In genomic region chr1:184419734-184420161, GRCh38 we compare ENCODE assay signal across 16 cellular contexts. TPM values are rescaled to one million over a fixed set of nuclear protein-coding genes. Genes with fewer than 3 reads are reported as not detected.
A peak's percentile ranks its signal among the peaks of the same experiment; 100 is the strongest.
DNase-seq lines count a peak whose midpoint lies in the region; ATAC-seq, FAIRE-seq and TF ChIP-seq lines count a peak whose summit lies in the region.
"Had no signal": no experiment of that assay in that cellular context is flagged by ENCODE, and none has a peak within 500 bp of the region (broad histone marks: within the 10 kb centered on the region; RNA-seq: fewer than 3 reads in every experiment).

No MANE protein-coding gene starts in this region.

- H3K27me3 ChIP-seq in astrocyte (ENCODE audit: insufficient read depth, low read length) = no peaks in the 10 kb centered on the region
- H3K27me3 ChIP-seq in H7 (ENCODE audit: control insufficient read depth, insufficient read depth, low read length) = no peaks in the 10 kb centered on the region
- H3K27me3 ChIP-seq in CD4-positive, alpha-beta memory T cell (ENCODE audit: insufficient read depth, low read length) = no peaks in the 10 kb centered on the region
- no peaks in the 10 kb centered on the region for H3K27me3 ChIP-seq in aorta (ENCODE audit: control insufficient read depth in 1 of 2, insufficient read depth in 2 of 2, low read length in 1 of 2)
- H3K27me3 ChIP-seq: tibial artery had no signal

- FAIRE-seq in astrocyte (lab: Jason Lieb, UNC) = no peak
- FAIRE-seq: GM19239, TTC549 had no signal

- H3K4me3 ChIP-seq in astrocyte (ENCODE audit: insufficient read depth, low read depth, low read length) (no peak overlapping the region), H7 (ENCODE audit: insufficient read depth, low read depth, low read length) (no peak overlapping the region), aorta (ENCODE audit: low read length in 2 of 2) (no peak overlapping the region)
- no peak overlapping the region for H3K4me3 ChIP-seq in CD4-positive, alpha-beta memory T cell (ENCODE audit: low read length in 2 of 2)
- H3K4me3 ChIP-seq: tibial artery had no signal

- H3K27me3 Mint-ChIP-seq in natural killer cell (ENCODE audit: low read depth in 2 of 2) (no peaks in the 10 kb centered on the region), astrocyte (ENCODE audit: low read depth, unreplicated experiment) (no peaks in the 10 kb centered on the region)
- H3K27me3 Mint-ChIP-seq in natural killer cell treated with Interleukin-12 subunit alpha and Interleukin-12 subunit beta and Interleukin-15 and Interleukin-18, amount 100 ng/mL, for 72 hours = no peaks in the 10 kb centered on the region
- peaks cover 5 to 22% of the 10 kb centered on the region in 2 donors for H3K27me3 Mint-ChIP-seq in CD4-positive, alpha-beta memory T cell

- no peaks in the 10 kb centered on the region for H3K9me3 ChIP-seq in astrocyte (ENCODE audit: insufficient read depth, low read depth, low read length)
- H3K9me3 ChIP-seq in CD4-positive, alpha-beta memory T cell (ENCODE audit: control insufficient read depth in 1 of 2, low read length in 2 of 2) = no peaks in the 10 kb centered on the region
- H3K9me3 ChIP-seq in aorta (ENCODE audit: control insufficient read depth, low read length) = no peaks in the 10 kb centered on the region
- H3K9me3 ChIP-seq: tibial artery had no signal

- intact Hi-C loops in natural killer cell (cut with micrococcal nuclease) = loop anchor here (5.0 kb wide), 1 partner anchor 33 kb away; no protein-coding TSS in a partner anchor
- intact Hi-C loops in left colon (cut with DNase I, micrococcal nuclease) = no loop called here
- intact Hi-C loops in CD4-positive, alpha-beta memory T cell (cut with micrococcal nuclease) = no loop called here
- intact Hi-C loops in aorta (cut with DNase I) = no loop called here

- CTCF ChIA-PET in CD4-positive, alpha-beta memory T cell (lab: Charles Lee; ENCODE audit: partially characterized antibody) = interaction anchor here (1.9 kb wide), 1 partner anchor 10 kb away, joined by 5 read pairs; no protein-coding TSS in a partner anchor

- H3K27ac ChIP-seq in astrocyte (ENCODE audit: low read depth, low read length) (no peak overlapping the region), aorta (ENCODE audit: low read depth in 1 of 2, low read length in 2 of 2) (no peak overlapping the region)
- H3K27ac ChIP-seq in CD4-positive, alpha-beta memory T cell (ENCODE audit: low read depth, low read length) = no peak overlapping the region
- H3K27ac ChIP-seq: tibial artery had no signal

- H3K4me2 ChIP-seq in astrocyte (ENCODE audit: low read length) = no peak overlapping the region

- POLR2A ChIA-PET in CD4-positive, alpha-beta memory T cell (lab: Charles Lee; ENCODE audit: partially characterized antibody) = no interaction called here

- H3K4me1 Mint-ChIP-seq in natural killer cell (peaks cover 84 to 93% of the 10 kb centered on the region in 2 donors), astrocyte (ENCODE audit: low read depth, unreplicated experiment) (peaks cover 20% of the 10 kb centered on the region)
- H3K4me1 Mint-ChIP-seq in natural killer cell treated with Interleukin-12 subunit alpha and Interleukin-12 subunit beta and Interleukin-15 and Interleukin-18, amount 100 ng/mL, for 72 hours (ENCODE audit: low read depth in 2 of 2) = peaks cover 56 to 64% of the 10 kb centered on the region in 2 donors
- peaks cover 0 to 1% (median 0%) of the 10 kb centered on the region in 4 donors for H3K4me1 Mint-ChIP-seq in CD4-positive, alpha-beta memory T cell
- H3K4me1 Mint-ChIP-seq: activated naive CD4-positive, alpha-beta T cell treated with anti-CD3 and anti-CD28 coated beads, Interleukin-2, amount 10 ng/mL, durations not matched to agents 7 days and 5 days had no signal

- H3K4me3 Mint-ChIP-seq in natural killer cell = peak overlapping the region; percentile 32
- no peak overlapping the region for H3K4me3 Mint-ChIP-seq in natural killer cell treated with Interleukin-12 subunit alpha and Interleukin-12 subunit beta and Interleukin-15 and Interleukin-18, amount 100 ng/mL, for 72 hours
- no peak overlapping the region for H3K4me3 Mint-ChIP-seq in astrocyte (ENCODE audit: unreplicated experiment)
- no peak overlapping the region for H3K4me3 Mint-ChIP-seq in CD4-positive, alpha-beta memory T cell
- H3K4me3 Mint-ChIP-seq: activated naive CD4-positive, alpha-beta T cell treated with anti-CD3 and anti-CD28 coated beads, Interleukin-2, amount 10 ng/mL, durations not matched to agents 7 days and 5 days had no signal

- H3K27ac Mint-ChIP-seq in natural killer cell (peak overlapping the region; percentile 67 to 74), astrocyte (ENCODE audit: unreplicated experiment) (peak overlapping the region; percentile 37)
- peak overlapping the region in 1 of 2 donors; percentile 59 for H3K27ac Mint-ChIP-seq in natural killer cell treated with Interleukin-12 subunit alpha and Interleukin-12 subunit beta and Interleukin-15 and Interleukin-18, amount 100 ng/mL, for 72 hours
- no peak overlapping the region for H3K27ac Mint-ChIP-seq in CD4-positive, alpha-beta memory T cell
- H3K27ac Mint-ChIP-seq: activated naive CD4-positive, alpha-beta T cell treated with anti-CD3 and anti-CD28 coated beads, Interleukin-2, amount 10 ng/mL, durations not matched to agents 7 days and 5 days had no signal

- H3K9me3 Mint-ChIP-seq in natural killer cell (no peaks in the 10 kb centered on the region), astrocyte (ENCODE audit: unreplicated experiment) (no peaks in the 10 kb centered on the region)
- H3K9me3 Mint-ChIP-seq in natural killer cell treated with Interleukin-12 subunit alpha and Interleukin-12 subunit beta and Interleukin-15 and Interleukin-18, amount 100 ng/mL, for 72 hours = no peaks in the 10 kb centered on the region
- H3K9me3 Mint-ChIP-seq in CD4-positive, alpha-beta memory T cell = peaks cover 0 to 3% (median 0%) of the 10 kb centered on the region in 8 donors
- H3K9me3 Mint-ChIP-seq: activated naive CD4-positive, alpha-beta T cell treated with anti-CD3 and anti-CD28 coated beads, Interleukin-2, amount 10 ng/mL, durations not matched to agents 7 days and 5 days had no signal

- no peaks in the 10 kb centered on the region for H4K20me1 ChIP-seq in astrocyte (ENCODE audit: insufficient read depth, low read length)

- H3K4me1 ChIP-seq in astrocyte (ENCODE audit: insufficient read depth, low read length) (no peaks in the 10 kb centered on the region), aorta (ENCODE audit: control insufficient read depth in 1 of 2, insufficient read depth in 2 of 2, low read length in 2 of 2) (peaks cover 0 to 5% of the 10 kb centered on the region in 2 donors)
- H3K4me1 ChIP-seq in CD4-positive, alpha-beta memory T cell (ENCODE audit: insufficient read depth, low read length) = no peaks in the 10 kb centered on the region

- H3K36me3 Mint-ChIP-seq in natural killer cell = no peaks in the 10 kb centered on the region
- H3K36me3 Mint-ChIP-seq in natural killer cell treated with Interleukin-12 subunit alpha and Interleukin-12 subunit beta and Interleukin-15 and Interleukin-18, amount 100 ng/mL, for 72 hours = no peaks in the 10 kb centered on the region
- H3K36me3 Mint-ChIP-seq in astrocyte (ENCODE audit: low read depth, unreplicated experiment) = no peaks in the 10 kb centered on the region
- no peaks in the 10 kb centered on the region for H3K36me3 Mint-ChIP-seq in CD4-positive, alpha-beta memory T cell
- H3K36me3 Mint-ChIP-seq: activated naive CD4-positive, alpha-beta T cell treated with anti-CD3 and anti-CD28 coated beads, Interleukin-2, amount 10 ng/mL, durations not matched to agents 7 days and 5 days had no signal

- no peak overlapping the region for H3K9ac ChIP-seq in astrocyte (ENCODE audit: low read length)

- no peak overlapping the region for H2AFZ ChIP-seq in astrocyte (ENCODE audit: low read depth, low read length)

- 85 to 88% methylated on average over 3 of the region's 3 CpGs for WGBS in aorta, 2 donors

- H3K79me2 ChIP-seq in astrocyte (ENCODE audit: insufficient read depth, low read length) = no peaks in the 10 kb centered on the region

- no peaks in the 10 kb centered on the region for H3K36me3 ChIP-seq in astrocyte (ENCODE audit: insufficient read depth, low read length)
- H3K36me3 ChIP-seq in H7 (replicated peaks; ENCODE audit: control insufficient read depth, insufficient read depth, low read length) = no peaks in the 10 kb centered on the region
- H3K36me3 ChIP-seq in CD4-positive, alpha-beta memory T cell (ENCODE audit: insufficient read depth, low read length) = no peaks in the 10 kb centered on the region
- H3K36me3 ChIP-seq in aorta (ENCODE audit: control insufficient read depth in 1 of 2, insufficient read depth in 2 of 2, low read length in 1 of 2) = no peaks in the 10 kb centered on the region
- H3K36me3 ChIP-seq: tibial artery had no signal

- no peak for DNase-seq in natural killer cell
- DNase-seq in natural killer cell treated with Interleukin-12 subunit alpha and Interleukin-12 subunit beta and Interleukin-15 and Interleukin-18, amount 100 ng/mL, for 72 hours (ENCODE audit: low spot score) = no peak
- no peak for DNase-seq in astrocyte (ENCODE audit: low read depth)
- DNase-seq in left colon = peak in 1 of 2 donors; percentile 27
- no peak for DNase-seq in H7
- DNase-seq in retina = no peak
- DNase-seq in CD4-positive, alpha-beta memory T cell = no peak
- no peak for DNase-seq in aorta
- DNase-seq: activated naive CD4-positive, alpha-beta T cell treated with anti-CD3 and anti-CD28 coated beads, Interleukin-2, amount 10 ng/mL, durations not matched to agents 7 days and 5 days; kidney glomerular epithelial cell; NCI-H1694 treated with DMSO at 0.1 percent for 48 hours; SIG-M5; tibial artery had no signal

- ATAC-seq in natural killer cell (no peak), left colon (peak; percentile 41), aorta (ENCODE audit: low FRiP score) (no peak)
- no peak for ATAC-seq in natural killer cell treated with Interleukin-12 subunit alpha and Interleukin-12 subunit beta and Interleukin-15 and Interleukin-18, amount 100 ng/mL, for 72 hours
- ATAC-seq: HCT116 had no signal

- no peak for TF ChIP-seq CTCF in natural killer cell (IDR thresholded peaks at IDR 0.05)
- TF ChIP-seq CTCF in astrocyte (IDR thresholded peaks at IDR 0.05; ENCODE audit: insufficient read depth, low read depth, low read length) = no peak

RNA-seq across cellular contexts. Expression of gene C1orf21, which starts 32.9 kb away (rescaled TPM):
- total RNA-seq in natural killer cell (100 to 1,000 TPM in 1 of 3 donors, 10 to 100 TPM in 2; 84.3 to 111 (median 88.3) TPM), astrocyte (11.1 and 15.1 TPM in 2 replicates), left colon (100 to 1,000 TPM; 105 to 106 TPM), aorta (10 to 100 TPM; 44.0 to 65.7 TPM)
- 10 to 100 TPM; 18.0 to 28.3 TPM for total RNA-seq in natural killer cell treated with Interleukin-12 subunit alpha and Interleukin-12 subunit beta and Interleukin-15 and Interleukin-18, amount 100 ng/mL, for 72 hours
- 11.8 and 19.1 TPM in 2 replicates for total RNA-seq in H7 (2014; rRNA removed; shearing (Covaris generic))
- total RNA-seq in CD4-positive, alpha-beta memory T cell = under 1 TPM; 0.61 to 0.80 TPM
- under 1 TPM; 0.20 to 0.48 TPM for polyA plus RNA-seq in CD4-positive, alpha-beta memory T cell
- polyA plus RNA-seq in aorta = 10 to 100 TPM in 1 of 2 donors, 1 to 10 TPM in 1; 7.6 to 41.8 TPM

Comparison
In these comparisons a context has a peak if more than half of its experiments do, and no peak if none do; other contexts are left out.
1. H3K27ac Mint-ChIP-seq: peak in natural killer cell (2 of 2) and astrocyte (single experiment); none in CD4-positive, alpha-beta memory T cell (0 of 7).